ENCODE assay signal across 8 cellular contexts in genomic region chr22:23838686-23839468, GRCh38. TPM values are rescaled to one million over a fixed set of nuclear protein-coding genes. Genes with fewer than 3 reads are reported as not detected.
DNase-seq lines count a peak whose midpoint lies in the region; ATAC-seq and TF ChIP-seq lines count a peak whose summit lies in the region.

Gene DERL3, minus strand, starts transcription at chr22:23839006. Its CDS starts 19 bp downstream, at chr22:23838987.

- peak within 1 kb of the TSS; percentile 74 to 80 for H3K27ac Mint-ChIP-seq in natural killer cell treated with Interleukin-12 subunit alpha and Interleukin-12 subunit beta and Interleukin-15 and Interleukin-18, amount 100 ng/mL, for 72 hours

- DNase-seq in DMS153 treated with DMSO at 0.1 percent for 48 hours (lab: John Stamatoyannopoulos, UW; ENCODE audit: unreplicated experiment) (peak; percentile 99), Kasumi-1 (lab: John Stamatoyannopoulos, UW) (peak; percentile 99), RPMI7951 (ENCODE audit: low read depth) (peak; percentile 99), fibroblast of the aortic adventitia (ENCODE audit: low read depth) (peak; percentile 92)
- peak; percentile 91 for DNase-seq in activated T-helper 9 cell treated with anti-CD3 and anti-CD28 coated beads, Interleukin-2, amount 50 U/mL, for 16 hours (ENCODE audit: low read depth)
- peak; percentile 99 for DNase-seq in natural killer cell treated with Interleukin-12 subunit alpha and Interleukin-12 subunit beta and Interleukin-15 and Interleukin-18, amount 100 ng/mL, for 72 hours (ENCODE audit: low spot score)
- DNase-seq in stimulated activated naive CD4-positive, alpha-beta T cell (lab: John Stamatoyannopoulos, UW), result peak; percentile 87 to 93 (median 91)

- peak within 1 kb of the TSS; percentile 97 for H3K4me3 Mint-ChIP-seq in natural killer cell treated with Interleukin-12 subunit alpha and Interleukin-12 subunit beta and Interleukin-15 and Interleukin-18, amount 100 ng/mL, for 72 hours

- no peaks in the 10 kb centered on the region for H3K36me3 Mint-ChIP-seq in natural killer cell treated with Interleukin-12 subunit alpha and Interleukin-12 subunit beta and Interleukin-15 and Interleukin-18, amount 100 ng/mL, for 72 hours

- H3K27me3 Mint-ChIP-seq in natural killer cell treated with Interleukin-12 subunit alpha and Interleukin-12 subunit beta and Interleukin-15 and Interleukin-18, amount 100 ng/mL, for 72 hours, result no peaks in the 10 kb centered on the region

- TF ChIP-seq CTCF in fibroblast of the aortic adventitia (IDR thresholded peaks at IDR 0.05; ENCODE audit: insufficient read depth, low read length), result no peak

- peak; percentile 75 for ATAC-seq in GM21723 (IDR thresholded peaks at IDR 0.05; ENCODE audit: unreplicated experiment)
- ATAC-seq in natural killer cell treated with Interleukin-12 subunit alpha and Interleukin-12 subunit beta and Interleukin-15 and Interleukin-18, amount 100 ng/mL, for 72 hours, result peak; percentile 95 to 96

- H3K4me3 ChIP-seq in fibroblast of the aortic adventitia (ENCODE audit: low read depth, low read length), result peak within 1 kb of the TSS; percentile 51

- H3K4me1 Mint-ChIP-seq in natural killer cell treated with Interleukin-12 subunit alpha and Interleukin-12 subunit beta and Interleukin-15 and Interleukin-18, amount 100 ng/mL, for 72 hours (ENCODE audit: low read depth in 2 of 2), result peaks cover 20 to 30% of the 10 kb centered on the region in 2 donors

- H3K9me3 Mint-ChIP-seq in natural killer cell treated with Interleukin-12 subunit alpha and Interleukin-12 subunit beta and Interleukin-15 and Interleukin-18, amount 100 ng/mL, for 72 hours, result no peaks in the 10 kb centered on the region

RNA-seq across cellular contexts. Expression of gene DERL3, which starts in this region (rescaled TPM):
- 1.9 and 4.2 TPM in 2 replicates for total RNA-seq in RPMI7951 (2014; rRNA removed; shearing (Covaris generic))
- 0.36 TPM in 1 of 2 replicates, not detected in the other for total RNA-seq in fibroblast of the aortic adventitia (ENCODE audit: low replicate concordance)
- 10 to 100 TPM in 1 of 2 donors, 1 to 10 TPM in 1; 4.7 to 14.3 TPM for total RNA-seq in natural killer cell treated with Interleukin-12 subunit alpha and Interleukin-12 subunit beta and Interleukin-15 and Interleukin-18, amount 100 ng/mL, for 72 hours

Comparison
In these comparisons a context has a peak if more than half of its experiments do, and no peak if none do; other contexts are left out.
1. Peak in every context shown above with its lines: DNase-seq, ATAC-seq and H3K4me3 ChIP-seq.
2. Peak in DNase-seq and H3K4me3 ChIP-seq in fibroblast of the aortic adventitia; RNA of the gene not detected or under 1 TPM.